7 cellular contexts compared by ENCODE assay signal in genomic region chr1:155004352-155005075, GRCh38. TPM values are rescaled to one million over a fixed set of nuclear protein-coding genes. Genes with fewer than 3 reads are reported as not detected.
DNase-seq lines count a peak whose midpoint lies in the region; ATAC-seq lines count a peak whose summit lies in the region.

No MANE protein-coding gene starts in this region.

- H3K27ac Mint-ChIP-seq in IgD-negative memory B cell (peak overlapping the region; percentile 80 to 94 (median 90)), immature natural killer cell (peak overlapping the region; percentile 87 to 92 (median 88))
- H3K27ac Mint-ChIP-seq in activated naive CD8-positive, alpha-beta T cell treated with anti-CD3 and anti-CD28 coated beads, Interleukin-2, amount 10 ng/mL, durations not matched to agents 7 days and 5 days: peak overlapping the region; percentile 80

- no peak for ATAC-seq in activated naive CD8-positive, alpha-beta T cell treated with anti-CD3 and anti-CD28 coated beads, Interleukin-2, amount 10 ng/mL, durations not matched to agents 7 days and 5 days (ENCODE audit: low read depth)
- no peak for ATAC-seq in GM21528 (IDR thresholded peaks at IDR 0.05; ENCODE audit: low FRiP score, unreplicated experiment)

- no peaks in the 10 kb centered on the region for H3K27me3 Mint-ChIP-seq in IgD-negative memory B cell
- no peaks in the 10 kb centered on the region for H3K27me3 Mint-ChIP-seq in activated naive CD8-positive, alpha-beta T cell treated with anti-CD3 and anti-CD28 coated beads, Interleukin-2, amount 10 ng/mL, durations not matched to agents 7 days and 5 days
- H3K27me3 Mint-ChIP-seq in immature natural killer cell (ENCODE audit: low read depth in 3 of 3): peaks cover 2 to 8% (median 2%) of the 10 kb centered on the region in 3 donors

- H3K4me1 ChIP-seq in subcutaneous abdominal adipose tissue (ENCODE audit: control insufficient read depth in 5 of 5, insufficient read depth in 5 of 5, low read length in 5 of 5): peaks cover 5 to 83% (median 75%) of the 10 kb centered on the region in 5 donors

- no peaks in the 10 kb centered on the region for H3K9me3 ChIP-seq in subcutaneous abdominal adipose tissue (ENCODE audit: control insufficient read depth in 5 of 5, low read length in 5 of 5)

- H3K4me1 Mint-ChIP-seq in IgD-negative memory B cell (peaks cover 25 to 31% (median 26%) of the 10 kb centered on the region in 3 donors), immature natural killer cell (peaks cover 51 to 54% of the 10 kb centered on the region in 2 donors)
- peaks cover 43% of the 10 kb centered on the region for H3K4me1 Mint-ChIP-seq in activated naive CD8-positive, alpha-beta T cell treated with anti-CD3 and anti-CD28 coated beads, Interleukin-2, amount 10 ng/mL, durations not matched to agents 7 days and 5 days

- H3K36me3 Mint-ChIP-seq in IgD-negative memory B cell (peaks cover 3% of the 10 kb centered on the region), immature natural killer cell (no peaks in the 10 kb centered on the region)
- H3K36me3 Mint-ChIP-seq in activated naive CD8-positive, alpha-beta T cell treated with anti-CD3 and anti-CD28 coated beads, Interleukin-2, amount 10 ng/mL, durations not matched to agents 7 days and 5 days: no peaks in the 10 kb centered on the region

- H3K4me3 Mint-ChIP-seq in IgD-negative memory B cell (peak overlapping the region; percentile 91 to 99 (median 96)), immature natural killer cell (peak overlapping the region; percentile 79 to 98 (median 95))
- peak overlapping the region; percentile 97 for H3K4me3 Mint-ChIP-seq in activated naive CD8-positive, alpha-beta T cell treated with anti-CD3 and anti-CD28 coated beads, Interleukin-2, amount 10 ng/mL, durations not matched to agents 7 days and 5 days

- H3K4me3 ChIP-seq in subcutaneous abdominal adipose tissue (ENCODE audit: low read depth in 1 of 5, low read length in 5 of 5): peak overlapping the region; percentile 88 to 99 (median 97)

- H3K27ac ChIP-seq in subcutaneous abdominal adipose tissue (ENCODE audit: low read depth, low read length): peak overlapping the region; percentile 97

- DNase-seq in activated naive CD8-positive, alpha-beta T cell treated with anti-CD3 and anti-CD28 coated beads, Interleukin-2, amount 10 ng/mL, durations not matched to agents 7 days and 5 days: no peak
- no peak for DNase-seq in immature natural killer cell
- no peak for DNase-seq in NCI-H82 treated with DMSO at 0.1 percent for 48 hours (lab: John Stamatoyannopoulos, UW; ENCODE audit: unreplicated experiment)
- no peak for DNase-seq in NCI-H2227 (lab: John Stamatoyannopoulos, UW; ENCODE audit: unreplicated experiment)

- POLR2A ChIA-PET in activated naive CD8-positive, alpha-beta T cell treated with anti-CD3 and anti-CD28 coated beads, Interleukin-2, amount 10 ng/mL, durations not matched to agents 7 days and 5 days (lab: Charles Lee): interaction anchor here (1.1 to 1.5 kb wide), 3 partner anchors 8 to 21 kb away, joined by 3 to 4 read pairs (median 4); partner anchors contain the start of gene FLAD1

- no peaks in the 10 kb centered on the region for H3K9me3 Mint-ChIP-seq in IgD-negative memory B cell
- no peaks in the 10 kb centered on the region for H3K9me3 Mint-ChIP-seq in activated naive CD8-positive, alpha-beta T cell treated with anti-CD3 and anti-CD28 coated beads, Interleukin-2, amount 10 ng/mL, durations not matched to agents 7 days and 5 days
- H3K9me3 Mint-ChIP-seq in immature natural killer cell: peaks cover 0 to 1% (median 0%) of the 10 kb centered on the region in 6 donors

- no peaks in the 10 kb centered on the region for H3K36me3 ChIP-seq in subcutaneous abdominal adipose tissue (ENCODE audit: control insufficient read depth in 5 of 5, insufficient read depth in 5 of 5, low read length in 5 of 5)

- H3K9ac ChIP-seq in subcutaneous abdominal adipose tissue (ENCODE audit: low read length in 5 of 5): peak overlapping the region; percentile 82 to 97 (median 93)

- H3K27me3 ChIP-seq in subcutaneous abdominal adipose tissue (ENCODE audit: control insufficient read depth in 5 of 5, insufficient read depth in 4 of 5, low read length in 5 of 5): no peaks in the 10 kb centered on the region

RNA-seq across cellular contexts. Expression of gene ZBTB7B, which starts 1.9 kb away (rescaled TPM):
- polyA plus RNA-seq in IgD-negative memory B cell: 7.7 TPM
- total RNA-seq in activated naive CD8-positive, alpha-beta T cell treated with anti-CD3 and anti-CD28 coated beads, Interleukin-2, amount 10 ng/mL, durations not matched to agents 7 days and 5 days: 10 to 100 TPM; 41.4 to 48.4 TPM
- 1 to 10 TPM in 2 of 3 donors, under 1 TPM in 1; 0.96 to 3.3 (median 1.8) TPM for polyA plus RNA-seq in immature natural killer cell

RNA-seq across cellular contexts. Expression of gene LENEP, which starts 11.1 kb away (rescaled TPM):
- polyA plus RNA-seq in IgD-negative memory B cell (not detected), immature natural killer cell (not detected)
- total RNA-seq in activated naive CD8-positive, alpha-beta T cell treated with anti-CD3 and anti-CD28 coated beads, Interleukin-2, amount 10 ng/mL, durations not matched to agents 7 days and 5 days: 1 to 10 TPM; 1.1 to 1.9 TPM

RNA-seq across cellular contexts. Expression of gene FLAD1, which starts 21.4 kb away (rescaled TPM):
- polyA plus RNA-seq in IgD-negative memory B cell: 57.6 TPM
- 10 to 100 TPM; 46.2 to 48.9 TPM for total RNA-seq in activated naive CD8-positive, alpha-beta T cell treated with anti-CD3 and anti-CD28 coated beads, Interleukin-2, amount 10 ng/mL, durations not matched to agents 7 days and 5 days
- 10 to 100 TPM; 40.9 to 99.7 (median 41.7) TPM for polyA plus RNA-seq in immature natural killer cell

RNA-seq across cellular contexts. Expression of gene DCST2, which starts 29.1 kb away (rescaled TPM):
- polyA plus RNA-seq in IgD-negative memory B cell (not detected), immature natural killer cell (not detected)
- 1 to 10 TPM in 1 of 2 experiments, under 1 TPM in 1; 0.91 to 1.4 TPM for total RNA-seq in activated naive CD8-positive, alpha-beta T cell treated with anti-CD3 and anti-CD28 coated beads, Interleukin-2, amount 10 ng/mL, durations not matched to agents 7 days and 5 days

RNA-seq across cellular contexts. Expression of gene DCST1, which starts 29.1 kb away (rescaled TPM):
- polyA plus RNA-seq in IgD-negative memory B cell (not detected), immature natural killer cell (not detected)
- not detected for total RNA-seq in activated naive CD8-positive, alpha-beta T cell treated with anti-CD3 and anti-CD28 coated beads, Interleukin-2, amount 10 ng/mL, durations not matched to agents 7 days and 5 days
